ENCODE assay signal across 1 cellular context in genomic region chr2:207423886-207424285, GRCh38.
TF ChIP-seq lines count a peak whose summit lies in the region.

No MANE protein-coding gene starts in this region.

TF ChIP-seq in GM12878, 131 proteins besides CTCF, POLR2A, EP300 and RAD21 (continued from another document):
- TF ChIP-seq MLLT1 (IDR thresholded peaks at IDR 0.05) (0 out of 2 replicates have a peak, but pooled peaks have one; percentile 23), CBX5 (IDR thresholded peaks at IDR 0.05; ENCODE audit: low read depth) (peak; percentile 46; the same call in 1 of the 2 replicates), BHLHE40 (IDR thresholded peaks at IDR 0.05; ENCODE audit: borderline replicate concordance in 1 of 2, low read depth in 2 of 2, low read length in 1 of 2) (peak; percentile 12 to 37; a peak in 1 of 4 replicates), SPI1 (IDR thresholded peaks at IDR 0.05; ENCODE audit: borderline replicate concordance, insufficient read depth, low read depth, low read length) (peak; percentile 80), IRF3 (IDR thresholded peaks at IDR 0.05) (no peak), ATF2 (IDR thresholded peaks at IDR 0.05; ENCODE audit: low read length) (peak; percentile 50; the same call in 1 of the 2 replicates), NRF1 (conservative IDR thresholded peaks at IDR 0.05; ENCODE audit: low read depth, low read length) (no peak), PAX5 (IDR thresholded peaks at IDR 0.05; ENCODE audit: borderline replicate concordance, low read depth, low read length) (peak; percentile 72; the same call in 1 of the 2 replicates), MTA2 (IDR thresholded peaks at IDR 0.05; ENCODE audit: low read depth) (peak; percentile 29; the same call in 1 of the 2 replicates)
